In the genomic region with DNA sequence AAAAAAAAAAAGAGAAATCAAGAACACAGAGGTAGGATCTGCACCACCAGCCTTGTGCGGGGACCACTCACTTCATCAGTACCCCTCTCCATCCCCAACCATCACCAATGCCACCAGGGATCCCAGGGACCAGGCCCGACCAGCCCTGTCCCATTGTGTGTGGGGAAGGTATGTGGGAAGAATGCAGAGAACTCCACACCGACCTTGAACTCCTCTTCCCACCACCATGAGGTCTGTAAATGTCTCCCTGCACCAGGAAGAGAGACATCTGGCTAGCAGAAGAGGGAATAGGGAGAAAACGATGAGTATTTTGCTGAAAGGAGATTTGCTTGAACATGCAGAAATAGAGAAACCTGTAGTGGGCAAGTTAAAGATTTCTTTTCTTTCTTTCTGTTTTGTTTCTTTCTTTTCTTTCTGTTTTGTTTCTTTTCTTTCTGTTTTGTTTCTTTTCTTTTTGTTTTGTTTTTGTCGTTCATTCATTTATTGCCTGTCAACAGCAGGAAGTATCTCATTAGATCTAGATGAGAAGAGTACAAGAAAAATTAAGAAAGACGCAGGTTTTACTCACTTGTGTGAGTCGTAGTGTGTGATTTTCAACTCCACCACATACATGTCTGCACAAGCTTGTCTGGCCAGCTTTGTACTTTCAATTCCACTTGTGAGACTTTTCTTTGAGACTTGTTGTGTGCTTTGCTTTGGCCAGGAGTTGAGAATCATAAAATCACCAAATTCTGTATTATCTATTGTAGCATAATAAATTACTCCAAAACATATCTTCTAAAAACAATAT, we compare ENCODE assay signal across 1 cellular context.
A peak's percentile ranks its signal among the peaks of the same experiment; 100 is the strongest.
TF ChIP-seq lines count a peak whose summit lies in the region.

No MANE protein-coding gene starts in this region.

TF ChIP-seq in HepG2, 621 proteins besides CTCF, POLR2A, EP300 and RAD21 (continued from another document and continues in another):
- TF ChIP-seq, protein P1, sequence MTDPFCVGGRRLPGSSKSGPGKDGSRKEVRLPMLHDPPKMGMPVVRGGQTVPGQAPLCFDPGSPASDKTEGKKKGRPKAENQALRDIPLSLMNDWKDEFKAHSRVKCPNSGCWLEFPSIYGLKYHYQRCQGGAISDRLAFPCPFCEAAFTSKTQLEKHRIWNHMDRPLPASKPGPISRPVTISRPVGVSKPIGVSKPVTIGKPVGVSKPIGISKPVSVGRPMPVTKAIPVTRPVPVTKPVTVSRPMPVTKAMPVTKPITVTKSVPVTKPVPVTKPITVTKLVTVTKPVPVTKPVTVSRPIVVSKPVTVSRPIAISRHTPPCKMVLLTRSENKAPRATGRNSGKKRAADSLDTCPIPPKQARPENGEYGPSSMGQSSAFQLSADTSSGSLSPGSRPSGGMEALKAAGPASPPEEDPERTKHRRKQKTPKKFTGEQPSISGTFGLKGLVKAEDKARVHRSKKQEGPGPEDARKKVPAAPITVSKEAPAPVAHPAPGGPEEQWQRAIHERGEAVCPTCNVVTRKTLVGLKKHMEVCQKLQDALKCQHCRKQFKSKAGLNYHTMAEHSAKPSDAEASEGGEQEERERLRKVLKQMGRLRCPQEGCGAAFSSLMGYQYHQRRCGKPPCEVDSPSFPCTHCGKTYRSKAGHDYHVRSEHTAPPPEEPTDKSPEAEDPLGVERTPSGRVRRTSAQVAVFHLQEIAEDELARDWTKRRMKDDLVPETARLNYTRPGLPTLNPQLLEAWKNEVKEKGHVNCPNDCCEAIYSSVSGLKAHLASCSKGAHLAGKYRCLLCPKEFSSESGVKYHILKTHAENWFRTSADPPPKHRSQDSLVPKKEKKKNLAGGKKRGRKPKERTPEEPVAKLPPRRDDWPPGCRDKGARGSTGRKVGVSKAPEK (CRISPR knock-in tag; IDR thresholded peaks at IDR 0.05; ENCODE audit: borderline replicate concordance), result no peak
- TF ChIP-seq RELA (CRISPR knock-in tag; IDR thresholded peaks at IDR 0.05) (no peak), BRD4 (CRISPR knock-in tag; IDR thresholded peaks at IDR 0.05) (no peak), MXD4 (CRISPR knock-in tag; IDR thresholded peaks at IDR 0.05) (0 out of 2 replicates have a peak, but pooled peaks have one; percentile 28), ZNF891 (CRISPR knock-in tag; IDR thresholded peaks at IDR 0.05) (no peak), ZNF121 (CRISPR knock-in tag; IDR thresholded peaks at IDR 0.05) (peak; percentile 95), POGZ (CRISPR knock-in tag; IDR thresholded peaks at IDR 0.05) (no peak), MEF2D (CRISPR knock-in tag; IDR thresholded peaks at IDR 0.05) (no peak), ZNF496 (CRISPR knock-in tag; IDR thresholded peaks at IDR 0.05; ENCODE audit: insufficient replicate concordance) (no peak), ZNF33B (CRISPR knock-in tag; IDR thresholded peaks at IDR 0.05) (no peak), ZNF589 (CRISPR knock-in tag; conservative IDR thresholded peaks at IDR 0.05) (no peak), NFIC (IDR thresholded peaks at IDR 0.05; ENCODE audit: low read length) (no peak), ZNF777 (CRISPR knock-in tag; IDR thresholded peaks at IDR 0.05) (no peak), ETV6 (CRISPR knock-in tag; conservative IDR thresholded peaks at IDR 0.05) (no peak), TOE1 (CRISPR knock-in tag; IDR thresholded peaks at IDR 0.05) (no peak), FOXO1 (CRISPR knock-in tag; IDR thresholded peaks at IDR 0.05) (peak; percentile 62; the same call in 1 of the 2 replicates), ZNF510 (CRISPR knock-in tag; IDR thresholded peaks at IDR 0.05; ENCODE audit: low read depth) (no peak), PHB2 (IDR thresholded peaks at IDR 0.05; ENCODE audit: partially characterized antibody) (no peak), LCORL (IDR thresholded peaks at IDR 0.05) (peak; percentile 45; the same call in 1 of the 2 replicates), LCORL (CRISPR knock-in tag; IDR thresholded peaks at IDR 0.05) (peak; percentile 92), TBX2 (CRISPR knock-in tag; IDR thresholded peaks at IDR 0.05; ENCODE audit: borderline replicate concordance) (no peak), MTF1 (CRISPR knock-in tag; IDR thresholded peaks at IDR 0.05) (no peak), ZNF703 (CRISPR knock-in tag; IDR thresholded peaks at IDR 0.05; ENCODE audit: borderline replicate concordance) (no peak), MIXL1 (CRISPR knock-in tag; IDR thresholded peaks at IDR 0.05) (no peak), TCF7 (IDR thresholded peaks at IDR 0.05; ENCODE audit: low read depth) (no peak), ZNF224 (CRISPR knock-in tag; IDR thresholded peaks at IDR 0.05) (no peak), EED (CRISPR knock-in tag; IDR thresholded peaks at IDR 0.05) (no peak), RBFOX2 (IDR thresholded peaks at IDR 0.05; ENCODE audit: low read depth, low read length) (no peak), ZNF792 (CRISPR knock-in tag; IDR thresholded peaks at IDR 0.05) (peak; percentile 89), ZNF207 (IDR thresholded peaks at IDR 0.05; ENCODE audit: borderline replicate concordance) (no peak), ZNF672 (CRISPR knock-in tag; IDR thresholded peaks at IDR 0.05) (no peak), HNRNPL (IDR thresholded peaks at IDR 0.05; ENCODE audit: low read depth, low read length) (no peak), ZFY (CRISPR knock-in tag; IDR thresholded peaks at IDR 0.05) (peak; percentile 66), JARID2 (CRISPR knock-in tag; IDR thresholded peaks at IDR 0.05; ENCODE audit: insufficient replicate concordance) (no peak), AGO1 (IDR thresholded peaks at IDR 0.05; ENCODE audit: low read depth, low read length, poor library complexity, severe bottlenecking) (no peak), NONO (IDR thresholded peaks at IDR 0.05) (no peak), NONO (CRISPR knock-in tag; conservative IDR thresholded peaks at IDR 0.05) (no peak), ZNF737 (CRISPR knock-in tag; IDR thresholded peaks at IDR 0.05; ENCODE audit: borderline replicate concordance) (no peak), FOSL2 (CRISPR knock-in tag; IDR thresholded peaks at IDR 0.05) (peak; percentile 50)
- TF ChIP-seq, protein P2, sequence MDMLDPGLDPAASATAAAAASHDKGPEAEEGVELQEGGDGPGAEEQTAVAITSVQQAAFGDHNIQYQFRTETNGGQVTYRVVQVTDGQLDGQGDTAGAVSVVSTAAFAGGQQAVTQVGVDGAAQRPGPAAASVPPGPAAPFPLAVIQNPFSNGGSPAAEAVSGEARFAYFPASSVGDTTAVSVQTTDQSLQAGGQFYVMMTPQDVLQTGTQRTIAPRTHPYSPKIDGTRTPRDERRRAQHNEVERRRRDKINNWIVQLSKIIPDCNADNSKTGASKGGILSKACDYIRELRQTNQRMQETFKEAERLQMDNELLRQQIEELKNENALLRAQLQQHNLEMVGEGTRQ (IDR thresholded peaks at IDR 0.05; ENCODE audit: low read depth, low read length), result no peak
- TF ChIP-seq, protein P2 (CRISPR knock-in tag; IDR thresholded peaks at IDR 0.05; ENCODE audit: borderline replicate concordance), result no peak
- TF ChIP-seq, protein P3, sequence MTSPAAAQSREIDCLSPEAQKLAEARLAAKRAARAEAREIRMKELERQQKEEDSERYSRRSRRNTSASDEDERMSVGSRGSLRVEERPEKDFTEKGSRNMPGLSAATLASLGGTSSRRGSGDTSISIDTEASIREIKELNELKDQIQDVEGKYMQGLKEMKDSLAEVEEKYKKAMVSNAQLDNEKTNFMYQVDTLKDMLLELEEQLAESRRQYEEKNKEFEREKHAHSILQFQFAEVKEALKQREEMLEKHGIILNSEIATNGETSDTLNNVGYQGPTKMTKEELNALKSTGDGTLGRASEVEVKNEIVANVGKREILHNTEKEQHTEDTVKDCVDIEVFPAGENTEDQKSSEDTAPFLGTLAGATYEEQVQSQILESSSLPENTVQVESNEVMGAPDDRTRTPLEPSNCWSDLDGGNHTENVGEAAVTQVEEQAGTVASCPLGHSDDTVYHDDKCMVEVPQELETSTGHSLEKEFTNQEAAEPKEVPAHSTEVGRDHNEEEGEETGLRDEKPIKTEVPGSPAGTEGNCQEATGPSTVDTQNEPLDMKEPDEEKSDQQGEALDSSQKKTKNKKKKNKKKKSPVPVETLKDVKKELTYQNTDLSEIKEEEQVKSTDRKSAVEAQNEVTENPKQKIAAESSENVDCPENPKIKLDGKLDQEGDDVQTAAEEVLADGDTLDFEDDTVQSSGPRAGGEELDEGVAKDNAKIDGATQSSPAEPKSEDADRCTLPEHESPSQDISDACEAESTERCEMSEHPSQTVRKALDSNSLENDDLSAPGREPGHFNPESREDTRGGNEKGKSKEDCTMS (CRISPR knock-in tag; conservative IDR thresholded peaks at IDR 0.05), result no peak
- TF ChIP-seq, protein P4, sequence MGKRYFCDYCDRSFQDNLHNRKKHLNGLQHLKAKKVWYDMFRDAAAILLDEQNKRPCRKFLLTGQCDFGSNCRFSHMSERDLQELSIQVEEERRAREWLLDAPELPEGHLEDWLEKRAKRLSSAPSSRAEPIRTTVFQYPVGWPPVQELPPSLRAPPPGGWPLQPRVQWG (CRISPR knock-in tag; IDR thresholded peaks at IDR 0.05; ENCODE audit: borderline replicate concordance, low read depth), result no peak
- TF ChIP-seq, protein P5, sequence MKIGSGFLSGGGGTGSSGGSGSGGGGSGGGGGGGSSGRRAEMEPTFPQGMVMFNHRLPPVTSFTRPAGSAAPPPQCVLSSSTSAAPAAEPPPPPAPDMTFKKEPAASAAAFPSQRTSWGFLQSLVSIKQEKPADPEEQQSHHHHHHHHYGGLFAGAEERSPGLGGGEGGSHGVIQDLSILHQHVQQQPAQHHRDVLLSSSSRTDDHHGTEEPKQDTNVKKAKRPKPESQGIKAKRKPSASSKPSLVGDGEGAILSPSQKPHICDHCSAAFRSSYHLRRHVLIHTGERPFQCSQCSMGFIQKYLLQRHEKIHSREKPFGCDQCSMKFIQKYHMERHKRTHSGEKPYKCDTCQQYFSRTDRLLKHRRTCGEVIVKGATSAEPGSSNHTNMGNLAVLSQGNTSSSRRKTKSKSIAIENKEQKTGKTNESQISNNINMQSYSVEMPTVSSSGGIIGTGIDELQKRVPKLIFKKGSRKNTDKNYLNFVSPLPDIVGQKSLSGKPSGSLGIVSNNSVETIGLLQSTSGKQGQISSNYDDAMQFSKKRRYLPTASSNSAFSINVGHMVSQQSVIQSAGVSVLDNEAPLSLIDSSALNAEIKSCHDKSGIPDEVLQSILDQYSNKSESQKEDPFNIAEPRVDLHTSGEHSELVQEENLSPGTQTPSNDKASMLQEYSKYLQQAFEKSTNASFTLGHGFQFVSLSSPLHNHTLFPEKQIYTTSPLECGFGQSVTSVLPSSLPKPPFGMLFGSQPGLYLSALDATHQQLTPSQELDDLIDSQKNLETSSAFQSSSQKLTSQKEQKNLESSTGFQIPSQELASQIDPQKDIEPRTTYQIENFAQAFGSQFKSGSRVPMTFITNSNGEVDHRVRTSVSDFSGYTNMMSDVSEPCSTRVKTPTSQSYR (CRISPR knock-in tag; IDR thresholded peaks at IDR 0.05; ENCODE audit: borderline replicate concordance), result peak; percentile 69; the same call in 1 of the 2 replicates
- TF ChIP-seq, protein P6, sequence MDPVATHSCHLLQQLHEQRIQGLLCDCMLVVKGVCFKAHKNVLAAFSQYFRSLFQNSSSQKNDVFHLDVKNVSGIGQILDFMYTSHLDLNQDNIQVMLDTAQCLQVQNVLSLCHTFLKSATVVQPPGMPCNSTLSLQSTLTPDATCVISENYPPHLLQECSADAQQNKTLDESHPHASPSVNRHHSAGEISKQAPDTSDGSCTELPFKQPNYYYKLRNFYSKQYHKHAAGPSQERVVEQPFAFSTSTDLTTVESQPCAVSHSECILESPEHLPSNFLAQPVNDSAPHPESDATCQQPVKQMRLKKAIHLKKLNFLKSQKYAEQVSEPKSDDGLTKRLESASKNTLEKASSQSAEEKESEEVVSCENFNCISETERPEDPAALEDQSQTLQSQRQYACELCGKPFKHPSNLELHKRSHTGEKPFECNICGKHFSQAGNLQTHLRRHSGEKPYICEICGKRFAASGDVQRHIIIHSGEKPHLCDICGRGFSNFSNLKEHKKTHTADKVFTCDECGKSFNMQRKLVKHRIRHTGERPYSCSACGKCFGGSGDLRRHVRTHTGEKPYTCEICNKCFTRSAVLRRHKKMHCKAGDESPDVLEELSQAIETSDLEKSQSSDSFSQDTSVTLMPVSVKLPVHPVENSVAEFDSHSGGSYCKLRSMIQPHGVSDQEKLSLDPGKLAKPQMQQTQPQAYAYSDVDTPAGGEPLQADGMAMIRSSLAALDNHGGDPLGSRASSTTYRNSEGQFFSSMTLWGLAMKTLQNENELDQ (CRISPR knock-in tag; IDR thresholded peaks at IDR 0.05; ENCODE audit: borderline replicate concordance), result no peak
- TF ChIP-seq, protein P7, sequence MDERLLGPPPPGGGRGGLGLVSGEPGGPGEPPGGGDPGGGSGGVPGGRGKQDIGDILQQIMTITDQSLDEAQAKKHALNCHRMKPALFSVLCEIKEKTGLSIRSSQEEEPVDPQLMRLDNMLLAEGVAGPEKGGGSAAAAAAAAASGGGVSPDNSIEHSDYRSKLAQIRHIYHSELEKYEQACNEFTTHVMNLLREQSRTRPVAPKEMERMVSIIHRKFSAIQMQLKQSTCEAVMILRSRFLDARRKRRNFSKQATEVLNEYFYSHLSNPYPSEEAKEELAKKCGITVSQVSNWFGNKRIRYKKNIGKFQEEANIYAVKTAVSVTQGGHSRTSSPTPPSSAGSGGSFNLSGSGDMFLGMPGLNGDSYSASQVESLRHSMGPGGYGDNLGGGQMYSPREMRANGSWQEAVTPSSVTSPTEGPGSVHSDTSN (CRISPR knock-in tag; IDR thresholded peaks at IDR 0.05), result no peak
- TF ChIP-seq, protein P8, sequence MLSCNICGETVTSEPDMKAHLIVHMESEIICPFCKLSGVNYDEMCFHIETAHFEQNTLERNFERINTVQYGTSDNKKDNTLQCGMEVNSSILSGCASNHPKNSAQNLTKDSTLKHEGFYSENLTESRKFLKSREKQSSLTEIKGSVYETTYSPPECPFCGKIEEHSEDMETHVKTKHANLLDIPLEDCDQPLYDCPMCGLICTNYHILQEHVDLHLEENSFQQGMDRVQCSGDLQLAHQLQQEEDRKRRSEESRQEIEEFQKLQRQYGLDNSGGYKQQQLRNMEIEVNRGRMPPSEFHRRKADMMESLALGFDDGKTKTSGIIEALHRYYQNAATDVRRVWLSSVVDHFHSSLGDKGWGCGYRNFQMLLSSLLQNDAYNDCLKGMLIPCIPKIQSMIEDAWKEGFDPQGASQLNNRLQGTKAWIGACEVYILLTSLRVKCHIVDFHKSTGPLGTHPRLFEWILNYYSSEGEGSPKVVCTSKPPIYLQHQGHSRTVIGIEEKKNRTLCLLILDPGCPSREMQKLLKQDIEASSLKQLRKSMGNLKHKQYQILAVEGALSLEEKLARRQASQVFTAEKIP (CRISPR knock-in tag; IDR thresholded peaks at IDR 0.05; ENCODE audit: borderline replicate concordance), result no peak
